ENCODE assay signal across 9 cellular contexts in the genomic region with DNA sequence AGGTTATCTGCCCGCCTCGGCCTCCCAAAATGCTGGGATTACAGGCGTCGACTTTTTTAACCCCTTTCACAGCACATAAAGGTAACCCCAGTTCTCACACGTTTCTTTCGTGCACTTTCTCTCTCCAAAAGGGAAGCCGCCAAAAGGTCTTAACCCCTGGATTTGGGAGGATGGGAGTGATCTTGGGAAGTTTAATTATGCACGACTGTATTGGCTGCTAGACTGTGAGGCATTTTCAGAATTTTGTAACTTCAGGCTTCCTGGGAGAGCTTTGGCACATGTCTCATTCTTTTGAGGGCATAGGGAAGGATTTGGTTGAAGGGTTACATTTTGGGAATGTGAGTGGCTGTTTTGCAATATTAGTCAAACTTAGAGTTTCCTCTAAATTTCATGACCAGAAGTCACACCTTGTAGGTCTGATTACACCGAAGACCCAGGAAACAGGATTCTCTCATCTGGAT. TPM values are rescaled to one million over a fixed set of nuclear protein-coding genes. Genes with fewer than 3 reads are reported as not detected.
A peak's percentile ranks its signal among the peaks of the same experiment; 100 is the strongest.
DNase-seq lines count a peak whose midpoint lies in the region; ATAC-seq, FAIRE-seq and TF ChIP-seq lines count a peak whose summit lies in the region.
"Had no signal": no experiment of that assay in that cellular context is flagged by ENCODE, and none has a peak within 500 bp of the region (broad histone marks: within the 10 kb centered on the region; RNA-seq: fewer than 3 reads in every experiment).

No MANE protein-coding gene starts in this region.

- peak overlapping the region; percentile 97 for H3K27ac Mint-ChIP-seq in stimulated activated naive CD8-positive, alpha-beta T cell treated with anti-CD3 and anti-CD28 coated beads, Interleukin-15, Interleukin-2, amounts not matched to agents 100 ng/mL and 50 ng/mL, for 24 hours

- no peak for DNase-seq in stimulated activated naive CD8-positive, alpha-beta T cell treated with anti-CD3 and anti-CD28 coated beads, Interleukin-15, Interleukin-2, amounts not matched to agents 100 U/mL and 50 U/mL, for 24 hours
- DNase-seq in body of pancreas (no peak), NCI-H1417 treated with DMSO at 0.1 percent for 48 hours (lab: John Stamatoyannopoulos, UW) (no peak), GM12891 (ENCODE audit: insufficient read length, low spot score) (no peak)

- no peak for TF ChIP-seq POLR2A in body of pancreas (IDR thresholded peaks at IDR 0.05)
- no peak for TF ChIP-seq POLR2A in GM12891 (IDR thresholded peaks at IDR 0.05; ENCODE audit: low read depth, low read length)

- no peak for TF ChIP-seq CTCF in body of pancreas (IDR thresholded peaks at IDR 0.05)

- H3K36me3 Mint-ChIP-seq in stimulated activated naive CD8-positive, alpha-beta T cell treated with anti-CD3 and anti-CD28 coated beads, Interleukin-15, Interleukin-2, amounts not matched to agents 100 ng/mL and 50 ng/mL, for 24 hours (ENCODE audit: low read depth): peaks cover 26% of the 10 kb centered on the region

- FAIRE-seq in GM12891 (lab: Jason Lieb, UNC): no peak
- FAIRE-seq: colon had no signal

- WGBS in body of pancreas, 2 donors: 15 to 20% methylated on average over 9 of the region's 9 CpGs
- WGBS in mesodermal cell (ENCODE audit: insufficient coverage in 2 of 2), 2 experiments: 41 to 52% methylated on average over 5 to 7 of the region's 9 CpGs

- H3K27me3 ChIP-seq in body of pancreas: no peaks in the 10 kb centered on the region

- H3K27ac ChIP-seq in body of pancreas (peak overlapping the region; percentile 50 to 96 (median 91)), mesodermal cell (ENCODE audit: low read depth, low read length, severe bottlenecking) (peak overlapping the region; percentile 4)

- ATAC-seq in stimulated activated naive CD8-positive, alpha-beta T cell treated with anti-CD3 and anti-CD28 coated beads, Interleukin-15, Interleukin-2, amounts not matched to agents 100 U/mL and 50 U/mL, for 24 hours: no peak
- no peak for ATAC-seq in body of pancreas
- no peak for ATAC-seq in HG03521 (IDR thresholded peaks at IDR 0.05; ENCODE audit: unreplicated experiment)
- no peak for ATAC-seq in GM19328 (IDR thresholded peaks at IDR 0.05; ENCODE audit: unreplicated experiment)

- peaks cover 55% of the 10 kb centered on the region for H3K4me1 Mint-ChIP-seq in stimulated activated naive CD8-positive, alpha-beta T cell treated with anti-CD3 and anti-CD28 coated beads, Interleukin-15, Interleukin-2, amounts not matched to agents 100 ng/mL and 50 ng/mL, for 24 hours (ENCODE audit: low read depth)

- no peaks in the 10 kb centered on the region for H3K9me3 Mint-ChIP-seq in stimulated activated naive CD8-positive, alpha-beta T cell treated with anti-CD3 and anti-CD28 coated beads, Interleukin-15, Interleukin-2, amounts not matched to agents 100 ng/mL and 50 ng/mL, for 24 hours

- peak overlapping the region; percentile 90 for H3K4me3 Mint-ChIP-seq in stimulated activated naive CD8-positive, alpha-beta T cell treated with anti-CD3 and anti-CD28 coated beads, Interleukin-15, Interleukin-2, amounts not matched to agents 100 ng/mL and 50 ng/mL, for 24 hours

- H3K4me3 ChIP-seq in body of pancreas (peak overlapping the region in 1 of 2 donors; percentile 49), mesodermal cell (ENCODE audit: extremely low read depth, insufficient read depth, low read length, poor library complexity, severe bottlenecking) (peak overlapping the region; percentile 89)

- intact Hi-C loops in body of pancreas (cut with DNase I): no loop called here

- no peaks in the 10 kb centered on the region for H3K9me3 ChIP-seq in body of pancreas
- H3K9me3 ChIP-seq in mesodermal cell (ENCODE audit: control insufficient read depth, low read length): peaks cover 4% of the 10 kb centered on the region

- H3K36me3 ChIP-seq in body of pancreas (replicated peaks in 1 of 2; ENCODE audit: insufficient read depth in 1 of 2, low read depth in 2 of 2): no peaks in the 10 kb centered on the region
- peaks cover 19% of the 10 kb centered on the region for H3K36me3 ChIP-seq in mesodermal cell (ENCODE audit: control insufficient read depth, insufficient read depth, low read length)

- H3K27me3 Mint-ChIP-seq in stimulated activated naive CD8-positive, alpha-beta T cell treated with anti-CD3 and anti-CD28 coated beads, Interleukin-15, Interleukin-2, amounts not matched to agents 100 ng/mL and 50 ng/mL, for 24 hours: no peaks in the 10 kb centered on the region

- H3K4me1 ChIP-seq in body of pancreas: peaks cover 25% of the 10 kb centered on the region
- H3K4me1 ChIP-seq in mesodermal cell (ENCODE audit: control insufficient read depth, insufficient read depth, low read length, poor library complexity, severe bottlenecking): peaks cover 10% of the 10 kb centered on the region

TF ChIP-seq in GM12891, 5 proteins besides CTCF, POLR2A, EP300 and RAD21:
- TF ChIP-seq POLR2AphosphoS5 (IDR thresholded peaks at IDR 0.05; ENCODE audit: low read depth, low read length) (no peak), TAF1 (IDR thresholded peaks at IDR 0.05; ENCODE audit: low read depth, low read length) (no peak), POU2F2 (IDR thresholded peaks at IDR 0.05; ENCODE audit: low read depth, low read length) (no peak), PAX5 (IDR thresholded peaks at IDR 0.05; ENCODE audit: insufficient read depth, low read length, severe bottlenecking) (no peak), SPI1 (IDR thresholded peaks at IDR 0.05; ENCODE audit: low read depth, low read length) (no peak)
TF ChIP-seq in GM12891: peak in this region for 0.

RNA-seq across cellular contexts. Expression of a gene that starts 1.4 kb away (rescaled TPM):
- total RNA-seq in body of pancreas: 10 to 100 TPM; 46.2 to 50.8 TPM
- 60.3 TPM for polyA plus RNA-seq in mesodermal cell (2013, experiment 1 of 2)
- 51.4 TPM for polyA plus RNA-seq in mesodermal cell (2013, experiment 2 of 2)
- 35.4 TPM for polyA plus RNA-seq in GM12891 (2012; ENCODE audit: low read depth, missing spikeins)

RNA-seq across cellular contexts. Expression of a gene that starts 31.0 kb away (rescaled TPM):
- total RNA-seq in body of pancreas: 10 to 100 TPM; 13.2 TPM
- 61.5 TPM for polyA plus RNA-seq in mesodermal cell (2013, experiment 1 of 2)
- 47.4 TPM for polyA plus RNA-seq in mesodermal cell (2013, experiment 2 of 2)
- polyA plus RNA-seq in GM12891 (2012; ENCODE audit: low read depth, missing spikeins): 14.9 TPM

RNA-seq across cellular contexts. Expression of a gene that starts 32.6 kb away (rescaled TPM):
- total RNA-seq in body of pancreas: 1,000 to 10,000 TPM in 1 of 2 donors, 100 to 1,000 TPM in 1; 838 to 1,110 TPM
- polyA plus RNA-seq in mesodermal cell (2013, experiment 1 of 2): 2,005 TPM
- 1,646 TPM for polyA plus RNA-seq in mesodermal cell (2013, experiment 2 of 2)
- 1,391 TPM for polyA plus RNA-seq in GM12891 (2012; ENCODE audit: low read depth, missing spikeins)

RNA-seq across cellular contexts. Expression of a gene that starts 33.4 kb away (rescaled TPM):
- total RNA-seq in body of pancreas: 10 to 100 TPM; 11.9 to 16.3 TPM
- polyA plus RNA-seq in mesodermal cell (2013, experiment 1 of 2): 20.2 TPM
- polyA plus RNA-seq in mesodermal cell (2013, experiment 2 of 2): 18.6 TPM
- polyA plus RNA-seq in GM12891 (2012; ENCODE audit: low read depth, missing spikeins): 39.2 TPM

RNA-seq across cellular contexts. Expression of a gene that starts 38.3 kb away (rescaled TPM):
- total RNA-seq in body of pancreas: 10 to 100 TPM in 1 of 2 donors, 1 to 10 TPM in 1; 7.5 to 24.1 TPM
- polyA plus RNA-seq in mesodermal cell (2013, experiment 1 of 2): 154 TPM
- 131 TPM for polyA plus RNA-seq in mesodermal cell (2013, experiment 2 of 2)
- polyA plus RNA-seq in GM12891 (2012; ENCODE audit: low read depth, missing spikeins): 125 TPM
